In the genomic region with DNA sequence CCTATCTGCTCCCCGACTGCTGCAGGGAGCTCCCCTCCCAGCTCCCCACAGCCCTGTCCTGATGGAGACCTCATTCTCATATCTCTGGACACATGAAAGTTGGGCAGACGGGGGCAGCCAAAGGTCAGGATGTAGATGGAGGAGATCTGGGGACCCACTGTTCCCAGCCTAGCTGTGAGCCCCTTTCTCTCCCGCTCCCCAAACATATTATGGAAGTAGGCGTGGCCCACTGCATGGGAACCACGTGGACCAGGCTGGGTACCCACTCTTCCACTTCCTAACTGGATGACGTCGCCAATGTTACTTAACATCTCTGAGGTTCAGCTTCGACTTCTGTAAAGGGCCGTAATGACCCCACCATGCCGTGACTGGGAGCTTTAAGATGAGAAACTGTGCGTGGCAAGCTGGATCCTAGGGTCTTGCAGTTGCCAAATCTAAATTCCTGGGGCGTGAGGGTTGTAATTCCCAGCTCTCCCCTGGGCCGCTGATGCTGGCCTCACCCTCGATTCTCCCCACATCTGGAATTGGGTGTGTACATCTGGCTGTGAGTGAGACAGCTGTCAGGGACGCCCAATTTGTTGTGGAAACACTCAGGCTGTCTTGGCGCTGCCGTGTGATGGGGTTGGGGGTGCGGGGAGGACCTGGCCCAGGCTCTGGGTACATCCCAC, we compare ENCODE assay signal across 1 cellular context.
A peak's percentile ranks its signal among the peaks of the same experiment; 100 is the strongest.
TF ChIP-seq lines count a peak whose summit lies in the region.

No MANE protein-coding gene starts in this region.

TF ChIP-seq in H1, 55 proteins besides CTCF, POLR2A, EP300 and RAD21:
- peak; percentile 25; the same call in 1 of the 2 replicates for TF ChIP-seq MAX (IDR thresholded peaks at IDR 0.05)
- no peak for TF ChIP-seq POLR2AphosphoS5 (IDR thresholded peaks at IDR 0.05; ENCODE audit: low read depth, low read length)
- no peak for TF ChIP-seq TCF12 (IDR thresholded peaks at IDR 0.05; ENCODE audit: low read depth, low read length)
- TF ChIP-seq, protein P1, sequence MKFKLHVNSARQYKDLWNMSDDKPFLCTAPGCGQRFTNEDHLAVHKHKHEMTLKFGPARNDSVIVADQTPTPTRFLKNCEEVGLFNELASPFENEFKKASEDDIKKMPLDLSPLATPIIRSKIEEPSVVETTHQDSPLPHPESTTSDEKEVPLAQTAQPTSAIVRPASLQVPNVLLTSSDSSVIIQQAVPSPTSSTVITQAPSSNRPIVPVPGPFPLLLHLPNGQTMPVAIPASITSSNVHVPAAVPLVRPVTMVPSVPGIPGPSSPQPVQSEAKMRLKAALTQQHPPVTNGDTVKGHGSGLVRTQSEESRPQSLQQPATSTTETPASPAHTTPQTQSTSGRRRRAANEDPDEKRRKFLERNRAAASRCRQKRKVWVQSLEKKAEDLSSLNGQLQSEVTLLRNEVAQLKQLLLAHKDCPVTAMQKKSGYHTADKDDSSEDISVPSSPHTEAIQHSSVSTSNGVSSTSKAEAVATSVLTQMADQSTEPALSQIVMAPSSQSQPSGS (IDR thresholded peaks at IDR 0.05; ENCODE audit: low read length), result 0 out of 2 replicates have a peak, but pooled peaks have one; percentile 51
